8 cellular contexts compared by ENCODE assay signal in the genomic region with DNA sequence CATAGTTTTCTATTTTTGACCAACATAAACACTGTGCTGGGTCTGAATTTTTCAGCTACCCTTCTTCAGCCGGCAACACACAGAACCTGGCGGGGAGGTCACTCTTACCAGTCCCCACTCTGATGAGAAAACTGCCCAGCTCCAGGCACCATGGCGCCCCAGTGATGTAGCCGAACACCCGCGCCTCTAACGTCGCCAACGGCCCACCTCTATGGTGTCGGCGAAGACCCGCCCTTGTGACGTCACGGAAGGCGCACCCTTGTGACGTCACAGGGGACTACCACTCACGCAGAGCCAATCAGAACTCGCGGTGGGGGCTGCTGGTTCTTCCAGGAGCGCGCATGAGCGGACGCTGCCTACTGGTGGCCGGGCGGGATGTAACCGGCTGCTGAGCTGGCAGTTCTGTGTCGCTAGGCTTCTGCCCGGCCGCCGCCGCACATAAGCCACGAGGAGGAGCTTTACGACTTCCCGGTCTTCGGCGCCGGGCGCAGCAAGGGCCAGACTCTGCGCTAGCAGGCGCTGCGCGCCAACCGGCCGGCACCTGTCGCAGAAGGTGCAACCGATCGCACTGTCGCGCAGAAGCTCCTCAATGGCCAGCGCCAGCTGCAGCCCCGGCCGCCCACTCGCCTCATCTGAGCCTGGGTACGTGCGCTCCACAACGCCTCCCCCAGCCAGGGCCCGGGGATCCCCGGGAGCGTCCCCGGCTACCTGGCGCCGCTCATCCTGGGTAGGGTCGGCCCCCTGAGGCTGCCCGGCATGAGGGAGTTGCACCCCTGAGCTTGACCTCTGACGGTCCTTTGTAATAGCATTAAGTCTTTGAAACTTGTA.
A peak's percentile ranks its signal among the peaks of the same experiment; 100 is the strongest.
DNase-seq lines count a peak whose midpoint lies in the region; ATAC-seq lines count a peak whose summit lies in the region.
"Not testable (repeated sequence)": the region's sequence is repeated elsewhere in the genome, so short reads cannot be mapped to it uniquely, and the experiment has no call there.

No MANE protein-coding gene starts in this region.

- H3K27ac ChIP-seq in duodenal mucosa (ENCODE audit: low read depth, low read length) (peak overlapping the region; percentile 85), skin epidermis (peak overlapping the region in 20 of 21 experiments; percentile 66 to 91 (median 87)), aorta (ENCODE audit: low read depth in 1 of 2, low read length in 2 of 2) (peak overlapping the region in 1 of 2 donors; percentile 38)

- not testable (repeated sequence) for H3K27me3 Mint-ChIP-seq in activated CD8-positive, alpha-beta memory T cell treated with anti-CD3 and anti-CD28 coated beads, Interleukin-2, amount 10 ng/mL, durations not matched to agents 7 days and 5 days

- WGBS in aorta, 2 donors, result 0 to 1% methylated on average over 55 to 65 of the region's 65 CpGs

- peak overlapping the region; percentile 91 for H3K4me3 Mint-ChIP-seq in activated CD8-positive, alpha-beta memory T cell treated with anti-CD3 and anti-CD28 coated beads, Interleukin-2, amount 10 ng/mL, durations not matched to agents 7 days and 5 days

- not testable (repeated sequence) for H3K27me3 ChIP-seq in duodenal mucosa (ENCODE audit: control insufficient read depth in 1 of 2, insufficient read depth in 2 of 2, low read length in 2 of 2); aorta (ENCODE audit: control insufficient read depth in 1 of 2, insufficient read depth in 2 of 2, low read length in 1 of 2)

- CTCF ChIA-PET in activated CD8-positive, alpha-beta memory T cell treated with anti-CD3 and anti-CD28 coated beads, Interleukin-2, amount 10 ng/mL, durations not matched to agents 7 days and 5 days (lab: Charles Lee), result interaction anchor here (1.3 kb wide), 1 partner anchor 161 kb away, joined by 4 read pairs; no protein-coding TSS in a partner anchor

- intact Hi-C loops in aorta (cut with DNase I), result not testable (repeated sequence)

- not testable (repeated sequence) for H3K4me1 ChIP-seq in duodenal mucosa (ENCODE audit: control insufficient read depth in 1 of 2, insufficient read depth in 2 of 2, low read length in 2 of 2); aorta (ENCODE audit: control insufficient read depth in 1 of 2, insufficient read depth in 2 of 2, low read length in 2 of 2)

- H3K4me1 Mint-ChIP-seq in activated CD8-positive, alpha-beta memory T cell treated with anti-CD3 and anti-CD28 coated beads, Interleukin-2, amount 10 ng/mL, durations not matched to agents 7 days and 5 days, result not testable (repeated sequence)

- not testable (repeated sequence) for H3K36me3 ChIP-seq in duodenal mucosa (ENCODE audit: control insufficient read depth in 1 of 2, insufficient read depth in 2 of 2, low read length in 2 of 2); aorta (ENCODE audit: control insufficient read depth in 1 of 2, insufficient read depth in 2 of 2, low read length in 1 of 2)

- not testable (repeated sequence) for H3K9me3 ChIP-seq in duodenal mucosa (ENCODE audit: control insufficient read depth in 1 of 2, low read length in 2 of 2); aorta (ENCODE audit: control insufficient read depth, low read length)

- H3K4me3 ChIP-seq in duodenal mucosa (ENCODE audit: low read depth in 1 of 2, low read length in 2 of 2) (peak overlapping the region; percentile 69 to 76), skin epidermis (peak overlapping the region; percentile 51 to 70 (median 60)), aorta (ENCODE audit: low read length in 2 of 2) (peak overlapping the region; percentile 45 to 47)

- peak overlapping the region; percentile 60 to 75 for H3K9ac ChIP-seq in duodenal mucosa (ENCODE audit: low read depth in 1 of 2, low read length in 2 of 2)

- H3K36me3 Mint-ChIP-seq in activated CD8-positive, alpha-beta memory T cell treated with anti-CD3 and anti-CD28 coated beads, Interleukin-2, amount 10 ng/mL, durations not matched to agents 7 days and 5 days, result not testable (repeated sequence)

- H3K27ac Mint-ChIP-seq in activated CD8-positive, alpha-beta memory T cell treated with anti-CD3 and anti-CD28 coated beads, Interleukin-2, amount 10 ng/mL, durations not matched to agents 7 days and 5 days, result peak overlapping the region; percentile 98

- DNase-seq in LoVo (ENCODE audit: low spot score) (peak; percentile 97), kidney tubule cell (ENCODE audit: low spot score) (peak; percentile 99), aorta (peak; percentile 99)
- DNase-seq in activated CD8-positive, alpha-beta memory T cell treated with anti-CD3 and anti-CD28 coated beads, Interleukin-2, amount 10 ng/mL, durations not matched to agents 7 days and 5 days, result peak; percentile 100

- ATAC-seq in GM18502 (IDR thresholded peaks at IDR 0.05; ENCODE audit: poor library complexity, unreplicated experiment) (peak; percentile 100), HG02610 (IDR thresholded peaks at IDR 0.05; ENCODE audit: unreplicated experiment) (peak; percentile 100), aorta (ENCODE audit: low FRiP score) (peak; percentile 100)
- peak; percentile 99 for ATAC-seq in activated CD8-positive, alpha-beta memory T cell treated with anti-CD3 and anti-CD28 coated beads, Interleukin-2, amount 10 ng/mL, durations not matched to agents 7 days and 5 days

- not testable (repeated sequence) for H3K9me3 Mint-ChIP-seq in activated CD8-positive, alpha-beta memory T cell treated with anti-CD3 and anti-CD28 coated beads, Interleukin-2, amount 10 ng/mL, durations not matched to agents 7 days and 5 days (ENCODE audit: low read depth)
